ENCODE assay signal across 1 cellular context in the genomic region with DNA sequence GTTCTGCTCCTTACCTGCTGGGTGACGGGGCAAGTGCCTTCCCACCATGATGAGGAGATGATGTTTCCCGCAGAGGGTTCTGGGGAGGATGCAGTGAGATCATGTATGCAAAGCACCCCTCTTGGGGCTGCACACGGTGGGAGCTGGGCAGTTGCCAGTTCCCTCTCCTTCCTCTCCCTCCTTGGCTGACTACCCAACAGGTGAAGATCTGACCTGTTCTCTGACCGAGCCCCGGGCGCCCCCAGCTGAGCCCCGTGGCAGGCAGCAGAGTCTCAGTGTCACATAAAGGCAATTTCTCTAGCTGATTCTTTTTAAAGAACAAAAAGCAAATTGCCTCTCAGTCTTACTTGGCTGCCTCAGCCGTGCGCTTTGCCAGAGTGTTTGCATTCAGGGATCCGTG.
TF ChIP-seq lines count a peak whose summit lies in the region.

No MANE protein-coding gene starts in this region.

TF ChIP-seq in GM23338, 12 proteins besides CTCF, POLR2A, EP300 and RAD21:
- no peak for TF ChIP-seq ZNF114 (CRISPR knock-in tag; IDR thresholded peaks at IDR 0.05)
- TF ChIP-seq ZNF331 (CRISPR knock-in tag; IDR thresholded peaks at IDR 0.05; ENCODE audit: low read depth): no peak
- TF ChIP-seq EZH2phosphoT487 (IDR thresholded peaks at IDR 0.05; ENCODE audit: unreplicated experiment): no peak
- TF ChIP-seq JUNB (IDR thresholded peaks at IDR 0.05; ENCODE audit: unreplicated experiment): no peak
- TF ChIP-seq STAT1 (IDR thresholded peaks at IDR 0.05; ENCODE audit: unreplicated experiment): no peak
- no peak for TF ChIP-seq POLR2AphosphoS5 (IDR thresholded peaks at IDR 0.05; ENCODE audit: low read depth)
- no peak for TF ChIP-seq CREB1 (CRISPR knock-in tag; IDR thresholded peaks at IDR 0.05; ENCODE audit: low read depth)
- TF ChIP-seq, protein P1, sequence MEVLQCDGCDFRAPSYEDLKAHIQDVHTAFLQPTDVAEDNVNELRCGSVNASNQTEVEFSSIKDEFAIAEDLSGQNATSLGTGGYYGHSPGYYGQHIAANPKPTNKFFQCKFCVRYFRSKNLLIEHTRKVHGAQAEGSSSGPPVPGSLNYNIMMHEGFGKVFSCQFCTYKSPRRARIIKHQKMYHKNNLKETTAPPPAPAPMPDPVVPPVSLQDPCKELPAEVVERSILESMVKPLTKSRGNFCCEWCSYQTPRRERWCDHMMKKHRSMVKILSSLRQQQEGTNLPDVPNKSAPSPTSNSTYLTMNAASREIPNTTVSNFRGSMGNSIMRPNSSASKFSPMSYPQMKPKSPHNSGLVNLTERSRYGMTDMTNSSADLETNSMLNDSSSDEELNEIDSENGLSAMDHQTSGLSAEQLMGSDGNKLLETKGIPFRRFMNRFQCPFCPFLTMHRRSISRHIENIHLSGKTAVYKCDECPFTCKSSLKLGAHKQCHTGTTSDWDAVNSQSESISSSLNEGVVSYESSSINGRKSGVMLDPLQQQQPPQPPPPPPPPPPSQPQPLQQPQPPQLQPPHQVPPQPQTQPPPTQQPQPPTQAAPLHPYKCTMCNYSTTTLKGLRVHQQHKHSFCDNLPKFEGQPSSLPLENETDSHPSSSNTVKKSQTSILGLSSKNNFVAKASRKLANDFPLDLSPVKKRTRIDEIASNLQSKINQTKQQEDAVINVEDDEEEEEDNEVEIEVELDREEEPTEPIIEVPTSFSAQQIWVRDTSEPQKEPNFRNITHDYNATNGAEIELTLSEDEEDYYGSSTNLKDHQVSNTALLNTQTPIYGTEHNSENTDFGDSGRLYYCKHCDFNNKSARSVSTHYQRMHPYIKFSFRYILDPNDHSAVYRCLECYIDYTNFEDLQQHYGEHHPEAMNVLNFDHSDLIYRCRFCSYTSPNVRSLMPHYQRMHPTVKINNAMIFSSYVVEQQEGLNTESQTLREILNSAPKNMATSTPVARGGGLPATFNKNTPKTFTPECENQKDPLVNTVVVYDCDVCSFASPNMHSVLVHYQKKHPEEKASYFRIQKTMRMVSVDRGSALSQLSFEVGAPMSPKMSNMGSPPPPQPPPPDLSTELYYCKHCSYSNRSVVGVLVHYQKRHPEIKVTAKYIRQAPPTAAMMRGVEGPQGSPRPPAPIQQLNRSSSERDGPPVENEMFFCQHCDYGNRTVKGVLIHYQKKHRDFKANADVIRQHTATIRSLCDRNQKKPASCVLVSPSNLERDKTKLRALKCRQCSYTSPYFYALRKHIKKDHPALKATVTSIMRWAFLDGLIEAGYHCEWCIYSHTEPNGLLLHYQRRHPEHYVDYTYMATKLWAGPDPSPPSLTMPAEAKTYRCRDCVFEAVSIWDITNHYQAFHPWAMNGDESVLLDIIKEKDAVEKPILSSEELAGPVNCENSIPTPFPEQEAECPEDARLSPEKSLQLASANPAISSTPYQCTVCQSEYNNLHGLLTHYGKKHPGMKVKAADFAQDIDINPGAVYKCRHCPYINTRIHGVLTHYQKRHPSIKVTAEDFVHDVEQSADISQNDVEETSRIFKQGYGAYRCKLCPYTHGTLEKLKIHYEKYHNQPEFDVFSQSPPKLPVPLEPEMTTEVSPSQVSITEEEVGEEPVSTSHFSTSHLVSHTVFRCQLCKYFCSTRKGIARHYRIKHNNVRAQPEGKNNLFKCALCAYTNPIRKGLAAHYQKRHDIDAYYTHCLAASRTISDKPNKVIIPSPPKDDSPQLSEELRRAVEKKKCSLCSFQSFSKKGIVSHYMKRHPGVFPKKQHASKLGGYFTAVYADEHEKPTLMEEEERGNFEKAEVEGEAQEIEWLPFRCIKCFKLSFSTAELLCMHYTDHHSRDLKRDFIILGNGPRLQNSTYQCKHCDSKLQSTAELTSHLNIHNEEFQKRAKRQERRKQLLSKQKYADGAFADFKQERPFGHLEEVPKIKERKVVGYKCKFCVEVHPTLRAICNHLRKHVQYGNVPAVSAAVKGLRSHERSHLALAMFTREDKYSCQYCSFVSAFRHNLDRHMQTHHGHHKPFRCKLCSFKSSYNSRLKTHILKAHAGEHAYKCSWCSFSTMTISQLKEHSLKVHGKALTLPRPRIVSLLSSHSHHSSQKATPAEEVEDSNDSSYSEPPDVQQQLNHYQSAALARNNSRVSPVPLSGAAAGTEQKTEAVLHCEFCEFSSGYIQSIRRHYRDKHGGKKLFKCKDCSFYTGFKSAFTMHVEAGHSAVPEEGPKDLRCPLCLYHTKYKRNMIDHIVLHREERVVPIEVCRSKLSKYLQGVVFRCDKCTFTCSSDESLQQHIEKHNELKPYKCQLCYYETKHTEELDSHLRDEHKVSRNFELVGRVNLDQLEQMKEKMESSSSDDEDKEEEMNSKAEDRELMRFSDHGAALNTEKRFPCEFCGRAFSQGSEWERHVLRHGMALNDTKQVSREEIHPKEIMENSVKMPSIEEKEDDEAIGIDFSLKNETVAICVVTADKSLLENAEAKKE (CRISPR knock-in tag; IDR thresholded peaks at IDR 0.05): no peak
- TF ChIP-seq, protein P2, sequence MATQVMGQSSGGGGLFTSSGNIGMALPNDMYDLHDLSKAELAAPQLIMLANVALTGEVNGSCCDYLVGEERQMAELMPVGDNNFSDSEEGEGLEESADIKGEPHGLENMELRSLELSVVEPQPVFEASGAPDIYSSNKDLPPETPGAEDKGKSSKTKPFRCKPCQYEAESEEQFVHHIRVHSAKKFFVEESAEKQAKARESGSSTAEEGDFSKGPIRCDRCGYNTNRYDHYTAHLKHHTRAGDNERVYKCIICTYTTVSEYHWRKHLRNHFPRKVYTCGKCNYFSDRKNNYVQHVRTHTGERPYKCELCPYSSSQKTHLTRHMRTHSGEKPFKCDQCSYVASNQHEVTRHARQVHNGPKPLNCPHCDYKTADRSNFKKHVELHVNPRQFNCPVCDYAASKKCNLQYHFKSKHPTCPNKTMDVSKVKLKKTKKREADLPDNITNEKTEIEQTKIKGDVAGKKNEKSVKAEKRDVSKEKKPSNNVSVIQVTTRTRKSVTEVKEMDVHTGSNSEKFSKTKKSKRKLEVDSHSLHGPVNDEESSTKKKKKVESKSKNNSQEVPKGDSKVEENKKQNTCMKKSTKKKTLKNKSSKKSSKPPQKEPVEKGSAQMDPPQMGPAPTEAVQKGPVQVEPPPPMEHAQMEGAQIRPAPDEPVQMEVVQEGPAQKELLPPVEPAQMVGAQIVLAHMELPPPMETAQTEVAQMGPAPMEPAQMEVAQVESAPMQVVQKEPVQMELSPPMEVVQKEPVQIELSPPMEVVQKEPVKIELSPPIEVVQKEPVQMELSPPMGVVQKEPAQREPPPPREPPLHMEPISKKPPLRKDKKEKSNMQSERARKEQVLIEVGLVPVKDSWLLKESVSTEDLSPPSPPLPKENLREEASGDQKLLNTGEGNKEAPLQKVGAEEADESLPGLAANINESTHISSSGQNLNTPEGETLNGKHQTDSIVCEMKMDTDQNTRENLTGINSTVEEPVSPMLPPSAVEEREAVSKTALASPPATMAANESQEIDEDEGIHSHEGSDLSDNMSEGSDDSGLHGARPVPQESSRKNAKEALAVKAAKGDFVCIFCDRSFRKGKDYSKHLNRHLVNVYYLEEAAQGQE (IDR thresholded peaks at IDR 0.05; ENCODE audit: unreplicated experiment): no peak
- TF ChIP-seq, protein P3, sequence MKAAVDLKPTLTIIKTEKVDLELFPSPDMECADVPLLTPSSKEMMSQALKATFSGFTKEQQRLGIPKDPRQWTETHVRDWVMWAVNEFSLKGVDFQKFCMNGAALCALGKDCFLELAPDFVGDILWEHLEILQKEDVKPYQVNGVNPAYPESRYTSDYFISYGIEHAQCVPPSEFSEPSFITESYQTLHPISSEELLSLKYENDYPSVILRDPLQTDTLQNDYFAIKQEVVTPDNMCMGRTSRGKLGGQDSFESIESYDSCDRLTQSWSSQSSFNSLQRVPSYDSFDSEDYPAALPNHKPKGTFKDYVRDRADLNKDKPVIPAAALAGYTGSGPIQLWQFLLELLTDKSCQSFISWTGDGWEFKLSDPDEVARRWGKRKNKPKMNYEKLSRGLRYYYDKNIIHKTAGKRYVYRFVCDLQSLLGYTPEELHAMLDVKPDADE (IDR thresholded peaks at IDR 0.05): no peak
- TF ChIP-seq EZH2 (IDR thresholded peaks at IDR 0.05; ENCODE audit: low read depth, unreplicated experiment): no peak
- no peak for TF ChIP-seq NANOG (IDR thresholded peaks at IDR 0.05; ENCODE audit: borderline replicate concordance)
